ENCODE assay signal across 9 cellular contexts in genomic region chr1:202274611-202275010, GRCh38.
A peak's percentile ranks its signal among the peaks of the same experiment; 100 is the strongest.
DNase-seq lines count a peak whose midpoint lies in the region; ATAC-seq and TF ChIP-seq lines count a peak whose summit lies in the region.
"Had no signal": no experiment of that assay in that cellular context is flagged by ENCODE, and none has a peak within 500 bp of the region (broad histone marks: within the 10 kb centered on the region; RNA-seq: fewer than 3 reads in every experiment).

No MANE protein-coding gene starts in this region.

- no peak overlapping the region for H3K27ac ChIP-seq in hepatocyte

- no peak overlapping the region for H3K27ac Mint-ChIP-seq in stimulated activated effector memory CD8-positive, alpha-beta T cell treated with anti-CD3 and anti-CD28 coated beads, Interleukin-12 subunit alpha, Interleukin-12 subunit beta, amount 100 ng/mL, for 72 hours
- H3K27ac Mint-ChIP-seq: nephron had no signal

- no peaks in the 10 kb centered on the region for H3K4me1 ChIP-seq in hepatocyte (ENCODE audit: insufficient read depth)

- H2AFZ ChIP-seq in hepatocyte, result no peak overlapping the region

- no peaks in the 10 kb centered on the region for H3K79me2 ChIP-seq in hepatocyte

- ATAC-seq in stimulated activated effector memory CD8-positive, alpha-beta T cell treated with anti-CD3 and anti-CD28 coated beads, Interleukin-12 subunit alpha, Interleukin-12 subunit beta, amount 100 ng/mL, for 72 hours, result peak; percentile 73
- ATAC-seq in GM19397 (IDR thresholded peaks at IDR 0.05; ENCODE audit: unreplicated experiment), result no peak

- H4K20me1 ChIP-seq in hepatocyte (ENCODE audit: insufficient read depth, poor library complexity, severe bottlenecking), result no peaks in the 10 kb centered on the region

- 38% methylated on average over 1 of the region's 1 CpG for WGBS in hepatocyte (ENCODE audit: low lambda C conversion rate, missing lambda C conversion rate)

- no peaks in the 10 kb centered on the region for H3K9me3 ChIP-seq in hepatocyte (ENCODE audit: low read depth)

- no peaks in the 10 kb centered on the region for H3K9me2 ChIP-seq in hepatocyte (replicated peaks; ENCODE audit: insufficient read depth)

- H3K9me3 Mint-ChIP-seq in stimulated activated effector memory CD8-positive, alpha-beta T cell treated with anti-CD3 and anti-CD28 coated beads, Interleukin-12 subunit alpha, Interleukin-12 subunit beta, amount 100 ng/mL, for 72 hours, result no peaks in the 10 kb centered on the region

- H3K4me3 ChIP-seq in hepatocyte, result no peak overlapping the region

- peak; percentile 34 for TF ChIP-seq CTCF in hepatocyte (IDR thresholded peaks at IDR 0.05; ENCODE audit: poor library complexity)

- peaks cover 5% of the 10 kb centered on the region for H3K27me3 ChIP-seq in hepatocyte

- no peaks in the 10 kb centered on the region for H3K36me3 Mint-ChIP-seq in stimulated activated effector memory CD8-positive, alpha-beta T cell treated with anti-CD3 and anti-CD28 coated beads, Interleukin-12 subunit alpha, Interleukin-12 subunit beta, amount 100 ng/mL, for 72 hours

- H3K4me1 Mint-ChIP-seq in stimulated activated effector memory CD8-positive, alpha-beta T cell treated with anti-CD3 and anti-CD28 coated beads, Interleukin-12 subunit alpha, Interleukin-12 subunit beta, amount 100 ng/mL, for 72 hours, result no peaks in the 10 kb centered on the region

- DNase-seq in DMS 273 (lab: John Stamatoyannopoulos, UW; ENCODE audit: unreplicated experiment) (peak; percentile 53), DMS 273 treated with DMSO at 0.1 percent for 48 hours (lab: John Stamatoyannopoulos, UW) (no peak), MV-4-11 (lab: John Stamatoyannopoulos, UW) (peak; percentile 19), activated T-cell treated with anti-CD3 and anti-CD28 coated beads for 1 hour (ENCODE audit: low read depth) (peak; percentile 28), hepatocyte (ENCODE audit: low spot score) (peak; percentile 46), NCI-H1048 (lab: John Stamatoyannopoulos, UW) (no peak)
- peak; percentile 16 to 66 for DNase-seq in stimulated activated effector memory CD8-positive, alpha-beta T cell treated with anti-CD3 and anti-CD28 coated beads, Interleukin-12 subunit alpha, Interleukin-12 subunit beta, amount 100 ng/mL, for 72 hours (ENCODE audit: low spot score in 2 of 2)

- H3K4me3 Mint-ChIP-seq in stimulated activated effector memory CD8-positive, alpha-beta T cell treated with anti-CD3 and anti-CD28 coated beads, Interleukin-12 subunit alpha, Interleukin-12 subunit beta, amount 100 ng/mL, for 72 hours, result no peak overlapping the region
- H3K4me3 Mint-ChIP-seq: nephron had no signal

- H3K4me2 ChIP-seq in hepatocyte, result no peak overlapping the region

- no peaks in the 10 kb centered on the region for H3K36me3 ChIP-seq in hepatocyte (replicated peaks; ENCODE audit: insufficient read depth, low read depth)

Comparison
In these comparisons a context has a peak if more than half of its experiments do, and no peak if none do; other contexts are left out.
1. DNase-seq: peak in DMS 273 (single experiment), MV-4-11 (single experiment), activated T-cell treated with anti-CD3 and anti-CD28 coated beads for 1 hour (single experiment), hepatocyte (single experiment) and stimulated activated effector memory CD8-positive, alpha-beta T cell treated with anti-CD3 and anti-CD28 coated beads, Interleukin-12 subunit alpha, Interleukin-12 subunit beta, amount 100 ng/mL, for 72 hours (2 of 2); none in DMS 273 treated with DMSO at 0.1 percent for 48 hours (single experiment) and NCI-H1048 (single experiment).